ENCODE assay signal across 9 cellular contexts in the genomic region with DNA sequence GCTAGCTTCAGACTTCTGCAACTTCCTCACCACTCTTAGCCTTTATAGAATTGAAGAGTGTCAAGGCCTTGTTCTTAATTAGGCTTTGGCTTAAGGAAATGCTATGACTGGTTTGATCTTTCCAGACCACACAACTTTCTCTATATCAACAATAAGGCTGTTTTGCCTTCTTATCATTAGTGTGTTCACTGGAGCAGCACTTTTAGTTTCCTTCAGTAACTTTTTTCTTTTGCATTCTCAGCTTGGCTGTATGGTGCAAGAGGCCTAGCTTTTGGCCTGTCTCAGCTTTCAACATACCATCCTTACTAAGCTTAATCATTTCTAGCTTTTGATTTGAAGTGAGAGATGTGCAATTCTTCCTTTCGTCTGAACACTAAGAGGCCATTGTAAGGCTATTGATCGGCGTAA. TPM values are rescaled to one million over a fixed set of nuclear protein-coding genes. Genes with fewer than 3 reads are reported as not detected.
A peak's percentile ranks its signal among the peaks of the same experiment; 100 is the strongest.
DNase-seq lines count a peak whose midpoint lies in the region; ATAC-seq and TF ChIP-seq lines count a peak whose summit lies in the region.
"Had no signal": no experiment of that assay in that cellular context is flagged by ENCODE, and none has a peak within 500 bp of the region (broad histone marks: within the 10 kb centered on the region; RNA-seq: fewer than 3 reads in every experiment).

No MANE protein-coding gene starts in this region.

- CTCF ChIA-PET in HEK293T (lab: Yijun Ruan, JAX): no interaction called here

- peak overlapping the region; percentile 85 for H3K27ac Mint-ChIP-seq in activated naive CD4-positive, alpha-beta T cell treated with anti-CD3 and anti-CD28 coated beads, Interleukin-2, amount 50 U/mL, for 24 hours
- peak overlapping the region; percentile 38 for H3K27ac Mint-ChIP-seq in T-helper 1 cell treated with Interleukin-12 subunit alpha and Interleukin-12 subunit beta and Interleukin-4 antibody, amounts not matched to agents 30 μg/mL and 1 μg/mL, for 36 hours

- H3K9me3 Mint-ChIP-seq in activated naive CD4-positive, alpha-beta T cell treated with anti-CD3 and anti-CD28 coated beads, Interleukin-2, amount 50 U/mL, for 24 hours: peaks cover 5% of the 10 kb centered on the region
- H3K9me3 Mint-ChIP-seq in T-helper 1 cell treated with Interleukin-12 subunit alpha and Interleukin-12 subunit beta and Interleukin-4 antibody, amounts not matched to agents 30 μg/mL and 1 μg/mL, for 36 hours: no peaks in the 10 kb centered on the region

- DNase-seq in activated naive CD4-positive, alpha-beta T cell treated with Interleukin-2 at 50 U/mL for 16 hours: no peak
- no peak for DNase-seq in stimulated activated naive CD8-positive, alpha-beta T cell treated with anti-CD3 and anti-CD28 coated beads, Interleukin-15, Interleukin-2, amounts not matched to agents 100 U/mL and 50 U/mL, for 24 hours
- DNase-seq in ACHN (no peak), Peyer's patch (no peak), HEK293T (ENCODE audit: extremely low spot score) (no peak)
- DNase-seq: SHP77 treated with DMSO at 0.1 percent for 48 hours had no signal

- H3K27me3 ChIP-seq in Peyer's patch: no peaks in the 10 kb centered on the region

- H3K27me3 Mint-ChIP-seq in activated naive CD4-positive, alpha-beta T cell treated with anti-CD3 and anti-CD28 coated beads, Interleukin-2, amount 50 U/mL, for 24 hours: no peaks in the 10 kb centered on the region
- no peaks in the 10 kb centered on the region for H3K27me3 Mint-ChIP-seq in T-helper 1 cell treated with Interleukin-12 subunit alpha and Interleukin-12 subunit beta and Interleukin-4 antibody, amounts not matched to agents 30 μg/mL and 1 μg/mL, for 36 hours (ENCODE audit: low read depth)

- H3K27ac ChIP-seq in Peyer's patch: no peak overlapping the region

- ATAC-seq in HG02884 (IDR thresholded peaks at IDR 0.05; ENCODE audit: unreplicated experiment): peak; percentile 92
- peak; percentile 81 for ATAC-seq in stimulated activated naive CD8-positive, alpha-beta T cell treated with anti-CD3 and anti-CD28 coated beads, Interleukin-15, Interleukin-2, amounts not matched to agents 100 U/mL and 50 U/mL, for 24 hours

- H3K4me3 Mint-ChIP-seq in activated naive CD4-positive, alpha-beta T cell treated with anti-CD3 and anti-CD28 coated beads, Interleukin-2, amount 50 U/mL, for 24 hours: peak overlapping the region; percentile 66
- H3K4me3 Mint-ChIP-seq in T-helper 1 cell treated with Interleukin-12 subunit alpha and Interleukin-12 subunit beta and Interleukin-4 antibody, amounts not matched to agents 30 μg/mL and 1 μg/mL, for 36 hours: no peak overlapping the region

- H3K36me3 ChIP-seq in Peyer's patch: no peaks in the 10 kb centered on the region

- H3K4me3 ChIP-seq in Peyer's patch: no peak overlapping the region

- TF ChIP-seq CTCF in Peyer's patch (IDR thresholded peaks at IDR 0.05): no peak

- H3K4me1 ChIP-seq in Peyer's patch: no peaks in the 10 kb centered on the region

- peaks cover 32% of the 10 kb centered on the region for H3K36me3 Mint-ChIP-seq in activated naive CD4-positive, alpha-beta T cell treated with anti-CD3 and anti-CD28 coated beads, Interleukin-2, amount 50 U/mL, for 24 hours
- H3K36me3 Mint-ChIP-seq in T-helper 1 cell treated with Interleukin-12 subunit alpha and Interleukin-12 subunit beta and Interleukin-4 antibody, amounts not matched to agents 30 μg/mL and 1 μg/mL, for 36 hours (ENCODE audit: low read depth): peaks cover 32% of the 10 kb centered on the region

- POLR2A ChIA-PET in HEK293T (lab: Yijun Ruan, JAX): interaction anchor here (1.0 kb wide), 1 partner anchor 146 kb away, joined by 3 read pairs; no protein-coding TSS in a partner anchor

- H3K4me1 Mint-ChIP-seq in activated naive CD4-positive, alpha-beta T cell treated with anti-CD3 and anti-CD28 coated beads, Interleukin-2, amount 50 U/mL, for 24 hours: peaks cover 90% of the 10 kb centered on the region
- peaks cover 44% of the 10 kb centered on the region for H3K4me1 Mint-ChIP-seq in T-helper 1 cell treated with Interleukin-12 subunit alpha and Interleukin-12 subunit beta and Interleukin-4 antibody, amounts not matched to agents 30 μg/mL and 1 μg/mL, for 36 hours (ENCODE audit: low read depth)

- H3K9me3 ChIP-seq in Peyer's patch: no peaks in the 10 kb centered on the region

- TF ChIP-seq POLR2A in Peyer's patch (IDR thresholded peaks at IDR 0.05): no peak

- in situ Hi-C loops in ACHN (cut with HindIII; ENCODE audit: low pct_ligation_motif_present, low pct_unique_long_range_greater_than_20kb, low sequenced_read_pairs): no loop called here

TF ChIP-seq in HEK293T, 16 proteins besides CTCF, POLR2A, EP300 and RAD21:
- TF ChIP-seq FOXK2 (IDR thresholded peaks at IDR 0.05) (no peak), ZNF384 (IDR thresholded peaks at IDR 0.05) (no peak), NFRKB (IDR thresholded peaks at IDR 0.05) (no peak), FOXA1 (IDR thresholded peaks at IDR 0.05) (no peak), BHLHE40 (IDR thresholded peaks at IDR 0.05; ENCODE audit: borderline replicate concordance) (no peak), LEF1 (IDR thresholded peaks at IDR 0.05; ENCODE audit: borderline replicate concordance) (no peak), HDGF (IDR thresholded peaks at IDR 0.05; ENCODE audit: borderline replicate concordance) (no peak), SUZ12 (IDR thresholded peaks at IDR 0.05) (no peak)

RNA-seq across cellular contexts. Expression of gene PRKACB, which starts 8.6 kb away (rescaled TPM):
- 10 to 100 TPM in 1 of 4 donors, 1 to 10 TPM in 3; 8.1 to 34.7 (median 8.8) TPM for total RNA-seq in Peyer's patch
